9 cellular contexts compared by ENCODE assay signal in the genomic region with DNA sequence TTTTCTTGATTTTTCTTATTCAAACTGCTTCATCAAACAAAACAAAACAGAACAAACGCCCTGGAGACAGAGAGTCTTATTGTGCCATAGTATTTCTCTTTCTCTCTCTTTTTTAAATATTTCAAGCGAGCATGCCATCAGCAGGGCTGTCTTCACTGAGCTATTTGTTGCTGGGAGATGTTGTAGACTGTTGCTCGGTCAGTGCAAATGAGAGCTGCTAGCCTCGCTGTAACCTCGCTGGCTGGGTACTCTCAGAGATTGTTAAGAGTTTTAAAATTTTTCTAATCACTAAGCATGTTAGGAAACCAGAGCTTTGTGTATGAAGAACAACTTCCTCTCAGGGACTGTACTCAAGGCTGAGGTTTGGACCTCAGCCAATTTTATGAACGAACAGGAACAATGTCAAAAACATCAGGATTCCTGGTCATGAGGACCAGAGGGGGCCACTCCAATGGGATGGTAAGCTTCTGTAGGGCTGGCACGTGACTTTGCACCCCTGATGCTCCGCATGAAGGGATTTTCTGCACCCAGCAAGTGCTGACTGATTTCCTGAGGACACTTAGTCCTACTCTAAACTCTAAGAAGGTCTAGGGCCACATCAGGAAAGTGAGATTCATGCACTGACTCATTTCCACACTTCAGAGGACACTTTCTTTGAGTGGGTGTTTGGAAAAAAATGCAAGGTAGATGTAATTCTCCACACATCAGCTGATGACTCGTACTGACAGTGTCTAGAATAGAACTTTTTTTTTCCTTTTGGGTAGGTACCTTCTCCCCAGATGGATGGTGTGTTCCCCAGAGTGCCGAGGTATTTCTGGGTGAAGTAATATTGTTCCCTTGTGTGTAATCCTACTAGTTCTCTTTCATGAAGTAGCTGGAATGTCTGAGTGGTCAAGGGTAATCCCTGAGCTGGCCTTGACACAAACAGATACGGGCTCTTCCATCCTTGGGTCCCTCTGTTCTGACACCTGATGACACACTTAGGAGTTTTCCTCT. TPM values are rescaled to one million over a fixed set of nuclear protein-coding genes. Genes with fewer than 3 reads are reported as not detected.
DNase-seq lines count a peak whose midpoint lies in the region; ATAC-seq and FAIRE-seq lines count a peak whose summit lies in the region.
"Had no signal": no experiment of that assay in that cellular context is flagged by ENCODE, and none has a peak within 500 bp of the region (broad histone marks: within the 10 kb centered on the region; RNA-seq: fewer than 3 reads in every experiment).

No MANE protein-coding gene starts in this region.

- peaks cover 8% of the 10 kb centered on the region for H3K36me3 Mint-ChIP-seq in activated naive CD8-positive, alpha-beta T cell treated with anti-CD3 and anti-CD28 coated beads, Interleukin-2, amount 50 U/mL, for 24 hours (ENCODE audit: low read depth)
- H3K36me3 Mint-ChIP-seq in stimulated activated memory B cell treated with anti-CD40 and anti-IgM and Interleukin-4, amounts not matched to agents 10 μg/mL and 1 μg/mL and 100 μg/mL, for 72 hours, result no peaks in the 10 kb centered on the region

- intact Hi-C loops in left colon (cut with DNase I, micrococcal nuclease), result no loop called here

- H3K27ac Mint-ChIP-seq in activated naive CD8-positive, alpha-beta T cell treated with anti-CD3 and anti-CD28 coated beads, Interleukin-2, amount 50 U/mL, for 24 hours, result peak overlapping the region; percentile 94
- H3K27ac Mint-ChIP-seq in stimulated activated memory B cell treated with anti-CD40 and anti-IgM and Interleukin-4, amounts not matched to agents 10 μg/mL and 1 μg/mL and 100 μg/mL, for 72 hours, result peak overlapping the region; percentile 67

- H3K4me1 Mint-ChIP-seq in activated naive CD8-positive, alpha-beta T cell treated with anti-CD3 and anti-CD28 coated beads, Interleukin-2, amount 50 U/mL, for 24 hours, result peaks cover 59% of the 10 kb centered on the region
- peaks cover 38% of the 10 kb centered on the region for H3K4me1 Mint-ChIP-seq in stimulated activated memory B cell treated with anti-CD40 and anti-IgM and Interleukin-4, amounts not matched to agents 10 μg/mL and 1 μg/mL and 100 μg/mL, for 72 hours

- H3K27me3 Mint-ChIP-seq in activated naive CD8-positive, alpha-beta T cell treated with anti-CD3 and anti-CD28 coated beads, Interleukin-2, amount 50 U/mL, for 24 hours, result no peaks in the 10 kb centered on the region
- peaks cover 14% of the 10 kb centered on the region for H3K27me3 Mint-ChIP-seq in stimulated activated memory B cell treated with anti-CD40 and anti-IgM and Interleukin-4, amounts not matched to agents 10 μg/mL and 1 μg/mL and 100 μg/mL, for 72 hours

- peaks cover 18% of the 10 kb centered on the region for H3K9me3 Mint-ChIP-seq in activated naive CD8-positive, alpha-beta T cell treated with anti-CD3 and anti-CD28 coated beads, Interleukin-2, amount 50 U/mL, for 24 hours
- H3K9me3 Mint-ChIP-seq in stimulated activated memory B cell treated with anti-CD40 and anti-IgM and Interleukin-4, amounts not matched to agents 10 μg/mL and 1 μg/mL and 100 μg/mL, for 72 hours, result peaks cover 4% of the 10 kb centered on the region

- ATAC-seq in HG02943 (IDR thresholded peaks at IDR 0.05; ENCODE audit: low read depth, unreplicated experiment) (peak; percentile 73), left colon (peak; percentile 25)
- ATAC-seq in activated naive CD8-positive, alpha-beta T cell treated with anti-CD3 and anti-CD28 coated beads, Interleukin-2, amount 50 U/mL, for 24 hours, result peak; percentile 97
- peak; percentile 93 for ATAC-seq in stimulated activated memory B cell treated with anti-CD40 and anti-IgM and Interleukin-4, amounts not matched to agents 10 μg/mL and 1 μg/mL and 100 μg/mL, for 72 hours

- H3K4me3 Mint-ChIP-seq in activated naive CD8-positive, alpha-beta T cell treated with anti-CD3 and anti-CD28 coated beads, Interleukin-2, amount 50 U/mL, for 24 hours, result peak overlapping the region; percentile 54
- peak overlapping the region; percentile 25 for H3K4me3 Mint-ChIP-seq in stimulated activated memory B cell treated with anti-CD40 and anti-IgM and Interleukin-4, amounts not matched to agents 10 μg/mL and 1 μg/mL and 100 μg/mL, for 72 hours

- peak; percentile 94 for FAIRE-seq in RCC 7860 (lab: Jason Lieb, UNC)
- FAIRE-seq: A204.1 had no signal

- DNase-seq in DMS153 (lab: John Stamatoyannopoulos, UW) (peak; percentile 6), DMS153 treated with DMSO at 0.1 percent for 48 hours (lab: John Stamatoyannopoulos, UW; ENCODE audit: unreplicated experiment) (no peak), RCC 7860 (ENCODE audit: low spot score) (peak; percentile 83), left colon (no peak), NCI-H1930 (lab: John Stamatoyannopoulos, UW) (no peak)
- DNase-seq in activated naive CD8-positive, alpha-beta T cell treated with anti-CD3 and anti-CD28 coated beads, Interleukin-2, amount 50 U/mL, for 24 hours, result peak; percentile 49

RNA-seq across cellular contexts. Expression of a gene that starts 59.7 kb away (rescaled TPM):
- 10 to 100 TPM; 24.8 to 25.0 TPM for total RNA-seq in left colon

Comparison
In these comparisons a context has a peak if more than half of its experiments do, and no peak if none do; other contexts are left out.
1. DNase-seq: peak in DMS153 (single experiment), RCC 7860 (single experiment) and activated naive CD8-positive, alpha-beta T cell treated with anti-CD3 and anti-CD28 coated beads, Interleukin-2, amount 50 U/mL, for 24 hours (single experiment); none in DMS153 treated with DMSO at 0.1 percent for 48 hours (single experiment), left colon (0 of 2) and NCI-H1930 (0 of 2).
2. ATAC-seq: peak in every context shown above with its lines; median percentile 97 in activated naive CD8-positive, alpha-beta T cell treated with anti-CD3 and anti-CD28 coated beads, Interleukin-2, amount 50 U/mL, for 24 hours; 93 in stimulated activated memory B cell treated with anti-CD40 and anti-IgM and Interleukin-4, amounts not matched to agents 10 μg/mL and 1 μg/mL and 100 μg/mL, for 72 hours; 73 in HG02943; 25 in left colon.